Comparison of ENCODE assay signal across 9 cellular contexts in genomic region chr17:55005520-55005919, GRCh38. TPM values are rescaled to one million over a fixed set of nuclear protein-coding genes. Genes with fewer than 3 reads are reported as not detected.
A peak's percentile ranks its signal among the peaks of the same experiment; 100 is the strongest.
DNase-seq lines count a peak whose midpoint lies in the region; ATAC-seq, FAIRE-seq and TF ChIP-seq lines count a peak whose summit lies in the region.
"Had no signal": no experiment of that assay in that cellular context is flagged by ENCODE, and none has a peak within 500 bp of the region (broad histone marks: within the 10 kb centered on the region; RNA-seq: fewer than 3 reads in every experiment).

No MANE protein-coding gene starts in this region.

- no peaks in the 10 kb centered on the region for H3K9me3 ChIP-seq in CD8-positive, alpha-beta T cell (ENCODE audit: low read length)

- CTCF ChIA-PET in CD8-positive, alpha-beta T cell (lab: Charles Lee) = interaction anchor here (0.9 to 1.3 kb wide), 4 partner anchors 12 to 291 kb away, joined by 3 to 8 read pairs (median 4); no protein-coding TSS in a partner anchor
- CTCF ChIA-PET in activated CD4-positive, alpha-beta T cell treated with anti-CD3 and anti-CD28 coated beads for 36 hours (lab: Charles Lee) = interaction anchor here (1.1 to 4.3 kb wide), 5 partner anchors 9 to 32 kb away, joined by 4 to 27 read pairs (median 5); no protein-coding TSS in a partner anchor

- H3K4me1 Mint-ChIP-seq in CD8-positive, alpha-beta T cell (ENCODE audit: low read depth) = no peaks in the 10 kb centered on the region
- H3K4me1 Mint-ChIP-seq in activated CD4-positive, alpha-beta T cell treated with anti-CD3 and anti-CD28 coated beads for 36 hours = no peaks in the 10 kb centered on the region
- H3K4me1 Mint-ChIP-seq: naive B cell had no signal

- no peaks in the 10 kb centered on the region for H3K27me3 ChIP-seq in CD8-positive, alpha-beta T cell (ENCODE audit: insufficient read depth, low read length)

- no peak for ATAC-seq in CD8-positive, alpha-beta T cell
- ATAC-seq in GM21515 (IDR thresholded peaks at IDR 0.05; ENCODE audit: unreplicated experiment) = no peak
- no peak for ATAC-seq in activated CD4-positive, alpha-beta T cell treated with anti-CD3 and anti-CD28 coated beads for 36 hours

- no peak overlapping the region for H3K4me3 ChIP-seq in NB4 (ENCODE audit: low read depth, low read length)
- H3K4me3 ChIP-seq in epithelial cell of esophagus (ENCODE audit: low read length) = no peak overlapping the region
- H3K4me3 ChIP-seq in CD8-positive, alpha-beta T cell (ENCODE audit: low read depth, low read length) = no peak overlapping the region

- no peaks in the 10 kb centered on the region for H3K9me3 Mint-ChIP-seq in CD8-positive, alpha-beta T cell
- H3K9me3 Mint-ChIP-seq in activated CD4-positive, alpha-beta T cell treated with anti-CD3 and anti-CD28 coated beads for 36 hours (ENCODE audit: low read depth) = no peaks in the 10 kb centered on the region
- H3K9me3 Mint-ChIP-seq: naive B cell had no signal

- intact Hi-C loops in CD8-positive, alpha-beta T cell (cut with DNase I, micrococcal nuclease) = no loop called here
- intact Hi-C loops in activated CD4-positive, alpha-beta T cell treated with anti-CD3 and anti-CD28 coated beads for 36 hours (cut with DNase I, micrococcal nuclease) = no loop called here

- DNase-seq in A172 (ENCODE audit: low spot score) (peak; percentile 5), GM18507 (ENCODE audit: extremely low spot score, insufficient read length, low read depth) (no peak), NB4 (ENCODE audit: low read depth) (peak; percentile 44), epithelial cell of esophagus (ENCODE audit: low read depth) (peak; percentile 43), NCI-H2227 (lab: John Stamatoyannopoulos, UW; ENCODE audit: unreplicated experiment) (no peak)
- no peak for DNase-seq in CD8-positive, alpha-beta T cell
- DNase-seq in activated CD4-positive, alpha-beta T cell treated with anti-CD3 and anti-CD28 coated beads for 36 hours = no peak
- DNase-seq: naive B cell had no signal

- H3K4me3 Mint-ChIP-seq in CD8-positive, alpha-beta T cell = no peak overlapping the region
- H3K4me3 Mint-ChIP-seq in activated CD4-positive, alpha-beta T cell treated with anti-CD3 and anti-CD28 coated beads for 36 hours = no peak overlapping the region
- H3K4me3 Mint-ChIP-seq: naive B cell had no signal

- H3K36me3 Mint-ChIP-seq in CD8-positive, alpha-beta T cell = peaks cover 28% of the 10 kb centered on the region
- H3K36me3 Mint-ChIP-seq in activated CD4-positive, alpha-beta T cell treated with anti-CD3 and anti-CD28 coated beads for 36 hours (ENCODE audit: low read depth) = peaks cover 3% of the 10 kb centered on the region

- no peak overlapping the region for H3K27ac Mint-ChIP-seq in CD8-positive, alpha-beta T cell
- H3K27ac Mint-ChIP-seq in activated CD4-positive, alpha-beta T cell treated with anti-CD3 and anti-CD28 coated beads for 36 hours = no peak overlapping the region
- H3K27ac Mint-ChIP-seq: naive B cell had no signal

- H3K36me3 ChIP-seq in CD8-positive, alpha-beta T cell (ENCODE audit: insufficient read depth, low read length) = no peaks in the 10 kb centered on the region

- TF ChIP-seq CTCF in NB4 (IDR thresholded peaks at IDR 0.05; ENCODE audit: low read depth, low read length) (peak; percentile 47), epithelial cell of esophagus (IDR thresholded peaks at IDR 0.05; ENCODE audit: insufficient read depth, low read depth, low read length, missing control alignments) (peak; percentile 49)
- no peak for TF ChIP-seq CTCF in CD8-positive, alpha-beta T cell (IDR thresholded peaks at IDR 0.05)

- peak; percentile 84 for FAIRE-seq in GM18507 (lab: Jason Lieb, UNC)

- POLR2A ChIA-PET in CD8-positive, alpha-beta T cell (lab: Charles Lee) = no interaction called here
- POLR2A ChIA-PET in activated CD4-positive, alpha-beta T cell treated with anti-CD3 and anti-CD28 coated beads for 36 hours (lab: Charles Lee) = no interaction called here

- no peaks in the 10 kb centered on the region for H3K4me1 ChIP-seq in CD8-positive, alpha-beta T cell (ENCODE audit: insufficient read depth, low read length)

- no peak overlapping the region for H3K27ac ChIP-seq in CD8-positive, alpha-beta T cell (ENCODE audit: low read depth, low read length)

- no peak for TF ChIP-seq POLR2A in NB4 (IDR thresholded peaks at IDR 0.05; ENCODE audit: extremely low read depth, insufficient read length)

- H3K27me3 Mint-ChIP-seq in CD8-positive, alpha-beta T cell (ENCODE audit: low read depth) = no peaks in the 10 kb centered on the region
- no peaks in the 10 kb centered on the region for H3K27me3 Mint-ChIP-seq in activated CD4-positive, alpha-beta T cell treated with anti-CD3 and anti-CD28 coated beads for 36 hours
- H3K27me3 Mint-ChIP-seq: naive B cell had no signal

RNA-seq across cellular contexts. Expression of gene STXBP4, which starts 37.0 kb away (rescaled TPM):
- total RNA-seq in A172 (2014; rRNA removed; shearing (Covaris generic)) = 12.8 and 32.4 TPM in 2 replicates
- 1 to 10 TPM; 3.0 to 4.0 TPM for total RNA-seq in CD8-positive, alpha-beta T cell
- total RNA-seq in activated CD4-positive, alpha-beta T cell treated with anti-CD3 and anti-CD28 coated beads for 36 hours = 1 to 10 TPM; 5.4 to 7.2 TPM

RNA-seq across cellular contexts. Expression of gene COX11, which starts 37.1 kb away (rescaled TPM):
- total RNA-seq in A172 (2014; rRNA removed; shearing (Covaris generic)) = 90.2 and 92.6 TPM in 2 replicates
- total RNA-seq in CD8-positive, alpha-beta T cell = 10 to 100 TPM; 26.2 to 27.4 TPM
- total RNA-seq in activated CD4-positive, alpha-beta T cell treated with anti-CD3 and anti-CD28 coated beads for 36 hours = 10 to 100 TPM; 42.6 to 45.4 TPM

Comparison
In these comparisons a context has a peak if more than half of its experiments do, and no peak if none do; other contexts are left out.
1. DNase-seq: peak in A172 (single experiment), NB4 (single experiment) and epithelial cell of esophagus (single experiment); none in GM18507 (single experiment), NCI-H2227 (single experiment), CD8-positive, alpha-beta T cell (0 of 7) and activated CD4-positive, alpha-beta T cell treated with anti-CD3 and anti-CD28 coated beads for 36 hours (single experiment).